Comparison of ENCODE assay signal across 15 cellular contexts in the genomic region with DNA sequence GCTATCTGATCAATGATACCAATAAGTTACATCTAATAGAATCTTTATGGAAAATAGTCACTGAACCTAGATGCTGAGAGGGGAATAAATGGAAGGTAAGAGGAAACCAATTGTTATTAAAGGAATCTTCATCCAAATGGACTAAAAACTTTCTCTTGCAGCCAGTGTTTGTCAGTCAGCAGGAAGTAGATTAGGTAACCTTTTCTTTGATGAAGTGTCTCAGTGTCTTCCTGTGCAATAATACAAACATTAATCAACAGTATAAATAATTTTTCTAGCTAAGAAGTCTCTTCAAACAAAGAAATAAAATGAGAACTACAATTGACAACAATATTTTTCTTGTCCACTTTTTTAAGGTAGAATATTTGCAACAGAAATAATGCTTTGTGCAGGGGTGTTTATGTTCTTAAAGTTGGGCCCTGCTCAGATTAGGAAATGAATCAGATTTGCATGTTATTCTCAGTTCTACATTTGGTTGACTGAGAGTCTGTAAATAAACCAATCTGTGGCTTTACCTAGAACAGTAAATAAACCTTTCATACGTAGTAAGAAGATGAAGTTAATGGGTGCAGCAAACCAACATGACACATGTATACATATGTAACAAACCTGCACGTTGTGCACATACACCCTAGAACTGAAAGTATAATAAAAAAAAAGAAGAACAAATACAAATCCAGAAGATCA.
DNase-seq lines count a peak whose midpoint lies in the region; ATAC-seq, FAIRE-seq and TF ChIP-seq lines count a peak whose summit lies in the region.
"Had no signal": no experiment of that assay in that cellular context is flagged by ENCODE, and none has a peak within 500 bp of the region (broad histone marks: within the 10 kb centered on the region; RNA-seq: fewer than 3 reads in every experiment).

No MANE protein-coding gene starts in this region.

- H3K4me1 Mint-ChIP-seq in activated T-helper 1 cell treated with anti-CD3 and anti-CD28 coated beads, Interleukin-12 subunit alpha, Interleukin-12 subunit beta, Interleukin-2, Interleukin-4 antibody, amounts not matched to agents 30 ng/mL and 10 ng/mL and 1 ng/mL, durations not matched to agents 14 hours and 24 hours and 36 hours (ENCODE audit: low read depth) = no peaks in the 10 kb centered on the region

- peaks cover under 1% of the 10 kb centered on the region for H3K9me3 Mint-ChIP-seq in activated T-helper 1 cell treated with anti-CD3 and anti-CD28 coated beads, Interleukin-12 subunit alpha, Interleukin-12 subunit beta, Interleukin-2, Interleukin-4 antibody, amounts not matched to agents 30 ng/mL and 10 ng/mL and 1 ng/mL, durations not matched to agents 14 hours and 24 hours and 36 hours

- H3K36me3 ChIP-seq in GM06990 (ENCODE audit: control insufficient read depth, insufficient read depth, low read length) = no peaks in the 10 kb centered on the region
- H3K36me3 ChIP-seq: tibial artery had no signal

- H3K27me3 Mint-ChIP-seq in activated T-helper 1 cell treated with anti-CD3 and anti-CD28 coated beads, Interleukin-12 subunit alpha, Interleukin-12 subunit beta, Interleukin-2, Interleukin-4 antibody, amounts not matched to agents 30 ng/mL and 10 ng/mL and 1 ng/mL, durations not matched to agents 14 hours and 24 hours and 36 hours (ENCODE audit: insufficient read depth) = no peaks in the 10 kb centered on the region
- H3K27me3 Mint-ChIP-seq: activated naive CD8-positive, alpha-beta T cell treated with anti-CD3 and anti-CD28 coated beads, Interleukin-2, amount 50 U/mL, for 24 hours had no signal

- H3K27ac Mint-ChIP-seq in activated T-helper 1 cell treated with anti-CD3 and anti-CD28 coated beads, Interleukin-12 subunit alpha, Interleukin-12 subunit beta, Interleukin-2, Interleukin-4 antibody, amounts not matched to agents 30 ng/mL and 10 ng/mL and 1 ng/mL, durations not matched to agents 14 hours and 24 hours and 36 hours = no peak overlapping the region
- H3K27ac Mint-ChIP-seq: activated CD8-positive, alpha-beta T cell treated with anti-CD3 and anti-CD28 coated beads, Interleukin-2, amount 10 ng/mL, durations not matched to agents 7 days and 5 days; activated naive CD8-positive, alpha-beta T cell treated with anti-CD3 and anti-CD28 coated beads, Interleukin-2, amount 50 U/mL, for 24 hours had no signal

- TF ChIP-seq CTCF in GM06990 (IDR thresholded peaks at IDR 0.05; ENCODE audit: insufficient read depth, low read length, poor library complexity, severe bottlenecking) = no peak

- H3K4me3 Mint-ChIP-seq in activated T-helper 1 cell treated with anti-CD3 and anti-CD28 coated beads, Interleukin-12 subunit alpha, Interleukin-12 subunit beta, Interleukin-2, Interleukin-4 antibody, amounts not matched to agents 30 ng/mL and 10 ng/mL and 1 ng/mL, durations not matched to agents 14 hours and 24 hours and 36 hours = no peak overlapping the region
- H3K4me3 Mint-ChIP-seq: activated CD8-positive, alpha-beta T cell treated with anti-CD3 and anti-CD28 coated beads, Interleukin-2, amount 10 ng/mL, durations not matched to agents 7 days and 5 days; activated naive CD8-positive, alpha-beta T cell treated with anti-CD3 and anti-CD28 coated beads, Interleukin-2, amount 50 U/mL, for 24 hours had no signal

- H3K4me3 ChIP-seq in GM06990 (replicated peaks; ENCODE audit: low read depth, low read length) = no peak overlapping the region
- H3K4me3 ChIP-seq: psoas muscle, SK-N-MC, tibial artery had no signal

- no peaks in the 10 kb centered on the region for H3K27me3 ChIP-seq in GM06990 (replicated peaks; ENCODE audit: control insufficient read depth, insufficient read depth, low read length)
- H3K27me3 ChIP-seq: tibial artery had no signal

- ATAC-seq in GM19372 (IDR thresholded peaks at IDR 0.05; ENCODE audit: low read depth, unreplicated experiment) (peak; percentile 88), HG02759 (IDR thresholded peaks at IDR 0.05; ENCODE audit: unreplicated experiment) (peak; percentile 95), HG03439 (IDR thresholded peaks at IDR 0.05; ENCODE audit: unreplicated experiment) (peak; percentile 93), sciatic nerve (no peak)
- ATAC-seq: activated CD8-positive, alpha-beta T cell treated with anti-CD3 and anti-CD28 coated beads, Interleukin-2, amount 10 ng/mL, durations not matched to agents 7 days and 5 days; activated naive CD8-positive, alpha-beta T cell treated with anti-CD3 and anti-CD28 coated beads, Interleukin-2, amount 50 U/mL, for 24 hours; HCT116; psoas muscle had no signal

- no peaks in the 10 kb centered on the region for H3K36me3 Mint-ChIP-seq in activated T-helper 1 cell treated with anti-CD3 and anti-CD28 coated beads, Interleukin-12 subunit alpha, Interleukin-12 subunit beta, Interleukin-2, Interleukin-4 antibody, amounts not matched to agents 30 ng/mL and 10 ng/mL and 1 ng/mL, durations not matched to agents 14 hours and 24 hours and 36 hours (ENCODE audit: low read depth)

- FAIRE-seq in RCC 7860 (lab: Jason Lieb, UNC) = no peak

- peak; percentile 57 for DNase-seq in GM06990 (ENCODE audit: extremely low read depth, insufficient read length)
- DNase-seq in stimulated activated CD4-positive, alpha-beta T cell treated with anti-CD3 and anti-CD28 coated beads, Interleukin-12 subunit alpha, Interleukin-12 subunit beta, amount 100 ng/mL, for 4 hours = no peak
- DNase-seq in sciatic nerve (ENCODE audit: low spot score) = no peak
- no peak for DNase-seq in RCC 7860 (ENCODE audit: low spot score)
- no peak for DNase-seq in activated T-helper 1 cell treated with anti-CD3 and anti-CD28 coated beads, Interleukin-12 subunit alpha, Interleukin-12 subunit beta, Interleukin-2, Interleukin-4 antibody, amounts not matched to agents 30 ng/mL and 10 ng/mL and 1 ng/mL, durations not matched to agents 14 hours and 24 hours and 36 hours (ENCODE audit: low spot score)
- DNase-seq: activated CD8-positive, alpha-beta T cell treated with anti-CD3 and anti-CD28 coated beads, Interleukin-2, amount 10 ng/mL, durations not matched to agents 7 days and 5 days; activated naive CD8-positive, alpha-beta T cell treated with anti-CD3 and anti-CD28 coated beads, Interleukin-2, amount 50 U/mL, for 24 hours; NCI-H510A treated with DMSO at 0.1 percent for 48 hours; psoas muscle; tibial artery had no signal

- intact Hi-C loops in sciatic nerve (cut with DNase I) = no loop called here
- intact Hi-C loops in activated T-helper 1 cell treated with anti-CD3 and anti-CD28 coated beads, Interleukin-12 subunit alpha, Interleukin-12 subunit beta, Interleukin-2, Interleukin-4 antibody, amounts not matched to agents 30 ng/mL and 10 ng/mL and 1 ng/mL, durations not matched to agents 14 hours and 24 hours and 36 hours (cut with micrococcal nuclease) = no loop called here
